In the genomic region with DNA sequence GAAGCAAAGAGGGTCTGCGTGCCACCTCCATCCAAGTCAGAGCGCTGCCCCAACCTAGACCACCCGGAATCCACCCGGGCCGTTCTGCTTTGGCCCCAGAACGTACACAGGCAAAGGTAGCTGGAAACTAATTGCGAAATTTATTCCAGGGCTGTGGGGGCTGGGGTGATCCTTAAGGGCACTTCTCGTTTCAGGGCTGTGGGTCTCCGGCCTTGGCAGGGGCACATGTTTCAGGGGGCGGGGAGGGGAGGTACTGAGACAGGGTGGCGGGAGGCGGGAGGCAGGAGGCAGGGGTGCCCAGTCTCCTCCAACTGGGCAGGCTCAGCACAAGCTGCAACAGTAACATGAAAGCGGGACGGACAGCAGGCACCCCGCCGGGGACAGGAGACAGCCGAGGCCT, we compare ENCODE assay signal across 25 cellular contexts. TPM values are rescaled to one million over a fixed set of nuclear protein-coding genes. Genes with fewer than 3 reads are reported as not detected.
"Had no signal": no experiment of that assay in that cellular context is flagged by ENCODE, and none has a peak within 500 bp of the region (broad histone marks: within the 10 kb centered on the region; RNA-seq: fewer than 3 reads in every experiment).

No MANE protein-coding gene starts in this region.

- DNase-seq: activated CD4-positive, alpha-beta T cell treated with anti-CD3 and anti-CD28 coated beads, Interleukin-2, amount 10 ng/mL, durations not matched to agents 7 days and 5 days; activated CD4-positive, CD25-positive, alpha-beta regulatory T cell treated with anti-CD3 and anti-CD28 coated beads, Interleukin-2, amount 50 U/mL, for 72 hours; activated gamma-delta T cell treated with Interleukin-2 at 50 U/mL for 16 hours; central memory CD4-positive, alpha-beta T cell; effector memory CD4-positive, alpha-beta T cell; foreskin melanocyte; naive thymus-derived CD4-positive, alpha-beta T cell; sigmoid colon; stimulated activated CD4-positive, alpha-beta T cell treated with anti-CD3 and anti-CD28 coated beads, Interleukin-2, amount 100 ng/mL, for 48 hours; stimulated activated naive B cell treated with anti-CD40 and anti-IgM and Interleukin-4, amounts not matched to agents 10 μg/mL and 1 μg/mL and 100 μg/mL, for 72 hours; transverse colon; uterus had no signal

- H3K27ac ChIP-seq: left lung, sigmoid colon, transverse colon, uterus, VCaP had no signal

- H3K4me3 ChIP-seq: left lung, sigmoid colon, transverse colon, uterus had no signal

- H3K27ac Mint-ChIP-seq: activated CD4-positive, alpha-beta T cell treated with anti-CD3 and anti-CD28 coated beads, Interleukin-2, amount 10 ng/mL, durations not matched to agents 7 days and 5 days; activated CD8-positive, alpha-beta T cell treated with anti-CD3 and anti-CD28 coated beads, Interleukin-2, amount 10 ng/mL, durations not matched to agents 7 days and 5 days; activated naive CD4-positive, alpha-beta T cell treated with anti-CD3 and anti-CD28 coated beads, Interleukin-2, amount 50 U/mL, for 24 hours; activated T-helper 1 cell treated with anti-CD3 and anti-CD28 coated beads, Interleukin-12 subunit alpha, Interleukin-12 subunit beta, Interleukin-2, Interleukin-4 antibody, amounts not matched to agents 30 ng/mL and 10 ng/mL and 1 ng/mL, durations not matched to agents 14 hours and 24 hours and 36 hours; naive thymus-derived CD4-positive, alpha-beta T cell; progenitor cell of endocrine pancreas; stimulated activated naive B cell treated with anti-CD40 and anti-IgM and Interleukin-4, amounts not matched to agents 10 μg/mL and 1 μg/mL and 100 μg/mL, for 72 hours had no signal

- H3K4me1 ChIP-seq: uterus had no signal

- H3K36me3 Mint-ChIP-seq: activated naive CD4-positive, alpha-beta T cell treated with anti-CD3 and anti-CD28 coated beads, Interleukin-2, amount 50 U/mL, for 24 hours; naive thymus-derived CD4-positive, alpha-beta T cell; stimulated activated naive B cell treated with anti-CD40 and anti-IgM and Interleukin-4, amounts not matched to agents 10 μg/mL and 1 μg/mL and 100 μg/mL, for 72 hours had no signal

- H3K9me3 ChIP-seq: left lung, sigmoid colon, transverse colon, uterus had no signal

- H3K4me1 Mint-ChIP-seq: activated naive CD4-positive, alpha-beta T cell treated with anti-CD3 and anti-CD28 coated beads, Interleukin-2, amount 50 U/mL, for 24 hours had no signal

- H3K9me3 Mint-ChIP-seq: activated CD4-positive, alpha-beta T cell treated with anti-CD3 and anti-CD28 coated beads, Interleukin-2, amount 10 ng/mL, durations not matched to agents 7 days and 5 days; activated naive CD4-positive, alpha-beta T cell treated with anti-CD3 and anti-CD28 coated beads, Interleukin-2, amount 50 U/mL, for 24 hours; activated T-helper 1 cell treated with anti-CD3 and anti-CD28 coated beads, Interleukin-12 subunit alpha, Interleukin-12 subunit beta, Interleukin-2, Interleukin-4 antibody, amounts not matched to agents 30 ng/mL and 10 ng/mL and 1 ng/mL, durations not matched to agents 14 hours and 24 hours and 36 hours; neural crest cell had no signal

- H3K36me3 ChIP-seq: left lung, sigmoid colon, transverse colon, uterus had no signal

- H3K4me3 Mint-ChIP-seq: activated CD4-positive, alpha-beta T cell treated with anti-CD3 and anti-CD28 coated beads, Interleukin-2, amount 10 ng/mL, durations not matched to agents 7 days and 5 days; activated CD8-positive, alpha-beta T cell treated with anti-CD3 and anti-CD28 coated beads, Interleukin-2, amount 10 ng/mL, durations not matched to agents 7 days and 5 days; activated naive CD4-positive, alpha-beta T cell treated with anti-CD3 and anti-CD28 coated beads, Interleukin-2, amount 50 U/mL, for 24 hours; activated T-helper 1 cell treated with anti-CD3 and anti-CD28 coated beads, Interleukin-12 subunit alpha, Interleukin-12 subunit beta, Interleukin-2, Interleukin-4 antibody, amounts not matched to agents 30 ng/mL and 10 ng/mL and 1 ng/mL, durations not matched to agents 14 hours and 24 hours and 36 hours; naive thymus-derived CD4-positive, alpha-beta T cell; stimulated activated naive B cell treated with anti-CD40 and anti-IgM and Interleukin-4, amounts not matched to agents 10 μg/mL and 1 μg/mL and 100 μg/mL, for 72 hours had no signal

- ATAC-seq: left lung; naive thymus-derived CD4-positive, alpha-beta T cell had no signal

RNA-seq across cellular contexts. Expression of gene NR5A1, which starts 26.1 kb away (rescaled TPM):
- total RNA-seq: activated CD4-positive, alpha-beta T cell treated with anti-CD3 and anti-CD28 coated beads, Interleukin-2, amount 10 ng/mL, durations not matched to agents 7 days and 5 days; activated CD8-positive, alpha-beta T cell treated with anti-CD3 and anti-CD28 coated beads, Interleukin-2, amount 10 ng/mL, durations not matched to agents 7 days and 5 days; activated T-helper 1 cell treated with anti-CD3 and anti-CD28 coated beads, Interleukin-12 subunit alpha, Interleukin-12 subunit beta, Interleukin-2, Interleukin-4 antibody, amounts not matched to agents 30 ng/mL and 10 ng/mL and 1 ng/mL, durations not matched to agents 14 hours and 24 hours and 36 hours; astrocyte; dermis microvascular lymphatic vessel endothelial cell; kidney epithelial cell; lung microvascular endothelial cell; osteocyte; sigmoid colon; temporal lobe; transverse colon had no signal

RNA-seq across cellular contexts. Expression of gene ADGRD2, which starts 30.9 kb away (rescaled TPM):
- total RNA-seq: activated CD4-positive, alpha-beta T cell treated with anti-CD3 and anti-CD28 coated beads, Interleukin-2, amount 10 ng/mL, durations not matched to agents 7 days and 5 days; activated CD8-positive, alpha-beta T cell treated with anti-CD3 and anti-CD28 coated beads, Interleukin-2, amount 10 ng/mL, durations not matched to agents 7 days and 5 days; activated T-helper 1 cell treated with anti-CD3 and anti-CD28 coated beads, Interleukin-12 subunit alpha, Interleukin-12 subunit beta, Interleukin-2, Interleukin-4 antibody, amounts not matched to agents 30 ng/mL and 10 ng/mL and 1 ng/mL, durations not matched to agents 14 hours and 24 hours and 36 hours; astrocyte; dermis microvascular lymphatic vessel endothelial cell; kidney epithelial cell; left lung; lung microvascular endothelial cell; naive thymus-derived CD4-positive, alpha-beta T cell; osteocyte; progenitor cell of endocrine pancreas; sigmoid colon; transverse colon had no signal
